1 cellular context compared by ENCODE assay signal in the genomic region with DNA sequence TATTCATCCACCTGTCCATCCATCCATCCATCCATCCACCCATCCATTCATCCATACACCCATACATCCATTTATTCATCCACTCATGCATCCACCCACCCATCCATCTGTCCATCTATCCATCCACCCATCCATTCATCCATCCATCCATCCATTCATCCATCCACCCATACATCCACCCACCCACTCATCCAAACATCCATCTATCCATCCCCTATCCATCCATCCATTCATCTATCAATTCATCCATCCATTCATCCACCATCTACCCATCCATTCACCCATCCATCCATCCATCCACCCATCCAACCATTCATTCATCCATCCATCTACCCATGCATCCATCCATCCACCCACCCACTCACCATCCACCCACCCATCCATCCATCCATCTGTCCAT.
A peak's percentile ranks its signal among the peaks of the same experiment; 100 is the strongest.
TF ChIP-seq lines count a peak whose summit lies in the region.

No MANE protein-coding gene starts in this region.

TF ChIP-seq in K562, 482 proteins besides CTCF, POLR2A, EP300 and RAD21 (continued from another document):
- TF ChIP-seq, protein P1, sequence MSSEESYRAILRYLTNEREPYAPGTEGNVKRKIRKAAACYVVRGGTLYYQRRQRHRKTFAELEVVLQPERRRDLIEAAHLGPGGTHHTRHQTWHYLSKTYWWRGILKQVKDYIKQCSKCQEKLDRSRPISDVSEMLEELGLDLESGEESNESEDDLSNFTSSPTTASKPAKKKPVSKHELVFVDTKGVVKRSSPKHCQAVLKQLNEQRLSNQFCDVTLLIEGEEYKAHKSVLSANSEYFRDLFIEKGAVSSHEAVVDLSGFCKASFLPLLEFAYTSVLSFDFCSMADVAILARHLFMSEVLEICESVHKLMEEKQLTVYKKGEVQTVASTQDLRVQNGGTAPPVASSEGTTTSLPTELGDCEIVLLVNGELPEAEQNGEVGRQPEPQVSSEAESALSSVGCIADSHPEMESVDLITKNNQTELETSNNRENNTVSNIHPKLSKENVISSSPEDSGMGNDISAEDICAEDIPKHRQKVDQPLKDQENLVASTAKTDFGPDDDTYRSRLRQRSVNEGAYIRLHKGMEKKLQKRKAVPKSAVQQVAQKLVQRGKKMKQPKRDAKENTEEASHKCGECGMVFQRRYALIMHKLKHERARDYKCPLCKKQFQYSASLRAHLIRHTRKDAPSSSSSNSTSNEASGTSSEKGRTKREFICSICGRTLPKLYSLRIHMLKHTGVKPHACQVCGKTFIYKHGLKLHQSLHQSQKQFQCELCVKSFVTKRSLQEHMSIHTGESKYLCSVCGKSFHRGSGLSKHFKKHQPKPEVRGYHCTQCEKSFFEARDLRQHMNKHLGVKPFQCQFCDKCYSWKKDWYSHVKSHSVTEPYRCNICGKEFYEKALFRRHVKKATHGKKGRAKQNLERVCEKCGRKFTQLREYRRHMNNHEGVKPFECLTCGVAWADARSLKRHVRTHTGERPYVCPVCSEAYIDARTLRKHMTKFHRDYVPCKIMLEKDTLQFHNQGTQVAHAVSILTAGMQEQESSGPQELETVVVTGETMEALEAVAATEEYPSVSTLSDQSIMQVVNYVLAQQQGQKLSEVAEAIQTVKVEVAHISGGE (CRISPR knock-in tag; IDR thresholded peaks at IDR 0.05), result no peak
- TF ChIP-seq PML (IDR thresholded peaks at IDR 0.05; ENCODE audit: low read length) (no peak), NR3C1 (CRISPR knock-in tag; IDR thresholded peaks at IDR 0.05) (no peak), STAG1 (CRISPR knock-in tag; IDR thresholded peaks at IDR 0.05; ENCODE audit: borderline replicate concordance) (no peak), TSC22D4 (tag; IDR thresholded peaks at IDR 0.05) (peak; percentile 74; the same call in 1 of the 2 replicates), EGR1 (conservative IDR thresholded peaks at IDR 0.05) (0 out of 2 replicates have a peak, but pooled peaks have one; percentile 16), MCM3 (IDR thresholded peaks at IDR 0.05) (no peak), LCOR (CRISPR knock-in tag; IDR thresholded peaks at IDR 0.05) (no peak)
